In genomic region chr5:50766042-50766441, GRCh38 we compare ENCODE assay signal across 1 cellular context.
TF ChIP-seq lines count a peak whose summit lies in the region.

No MANE protein-coding gene starts in this region.

TF ChIP-seq in K562, 482 proteins besides CTCF, POLR2A, EP300 and RAD21 (continued from another document):
- TF ChIP-seq E2F4 (CRISPR knock-in tag; IDR thresholded peaks at IDR 0.05; ENCODE audit: low read depth) (no peak), ARID4B (CRISPR knock-in tag; IDR thresholded peaks at IDR 0.05) (no peak), ZNF133 (CRISPR knock-in tag; IDR thresholded peaks at IDR 0.05) (no peak), SMAD3 (CRISPR knock-in tag; conservative IDR thresholded peaks at IDR 0.05) (no peak), TAL1 (IDR thresholded peaks at IDR 0.05) (no peak), PCBP1 (IDR thresholded peaks at IDR 0.05; ENCODE audit: low read depth, low read length, poor library complexity, severe bottlenecking) (no peak), GABPB1 (CRISPR knock-in tag; IDR thresholded peaks at IDR 0.05) (no peak)
